21 cellular contexts compared by ENCODE assay signal in the genomic region with DNA sequence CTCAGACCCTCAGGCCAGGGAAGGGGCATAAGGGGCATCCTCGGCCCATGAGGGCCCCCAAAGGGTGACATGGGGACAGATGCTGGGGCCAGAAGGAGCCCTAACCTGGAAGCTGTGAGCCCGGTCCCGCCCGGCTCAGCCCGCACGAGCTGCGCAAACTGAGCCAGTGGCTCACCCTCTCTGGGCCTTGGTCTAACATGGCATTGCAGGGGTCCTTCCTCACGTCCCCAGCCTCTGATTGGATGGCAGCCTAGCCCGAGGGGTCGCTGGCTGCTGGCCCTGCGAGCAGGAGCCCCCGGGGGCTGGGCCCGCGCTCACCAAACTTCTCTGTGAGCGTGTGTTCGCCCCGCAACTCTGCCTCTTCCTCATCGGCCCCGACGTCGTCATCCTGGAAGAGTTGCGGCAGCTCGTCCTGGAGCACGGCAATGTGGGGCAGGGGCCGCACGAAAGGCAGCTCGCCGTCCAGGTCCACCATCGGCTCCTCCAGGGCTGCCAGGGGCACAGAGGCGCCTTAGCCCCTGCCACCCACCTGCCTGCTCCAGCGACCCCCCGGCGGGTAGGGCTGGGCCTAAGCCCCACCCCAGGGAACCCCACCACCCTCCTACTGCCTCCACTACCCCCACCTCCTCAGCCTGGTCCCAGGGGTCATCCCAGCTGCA. TPM values are rescaled to one million over a fixed set of nuclear protein-coding genes. Genes with fewer than 3 reads are reported as not detected.
DNase-seq lines count a peak whose midpoint lies in the region; ATAC-seq and TF ChIP-seq lines count a peak whose summit lies in the region.
"Had no signal": no experiment of that assay in that cellular context is flagged by ENCODE, and none has a peak within 500 bp of the region (broad histone marks: within the 10 kb centered on the region; RNA-seq: fewer than 3 reads in every experiment).

No MANE protein-coding gene starts in this region.

- H3K4me1 Mint-ChIP-seq in stimulated activated naive CD8-positive, alpha-beta T cell treated with anti-CD3 and anti-CD28 coated beads, Interleukin-15, amount 100 ng/mL, for 72 hours: no peaks in the 10 kb centered on the region
- H3K4me1 Mint-ChIP-seq: CD14-positive monocyte; CD8-positive, alpha-beta memory T cell had no signal

- peak overlapping the region; percentile 47 for H3K14ac ChIP-seq in neuronal stem cell (ENCODE audit: low read length)

- H3K4me1 ChIP-seq in neuronal stem cell (ENCODE audit: control insufficient read depth in 2 of 2, insufficient read depth in 1 of 2, low read depth in 1 of 2, low read length in 2 of 2): no peaks in the 10 kb centered on the region
- H3K4me1 ChIP-seq: BE2C had no signal

- H3K79me1 ChIP-seq in neuronal stem cell (ENCODE audit: low read depth, low read length): peaks cover 6% of the 10 kb centered on the region

- POLR2A ChIA-PET in RWPE1 (lab: Yijun Ruan, JAX; ENCODE audit: low non-redundant PET): no interaction called here

- no peaks in the 10 kb centered on the region for H3K27me3 ChIP-seq in neuronal stem cell (ENCODE audit: control insufficient read depth in 3 of 3, insufficient read depth in 3 of 3, low read depth in 1 of 3, low read length in 3 of 3)
- H3K27me3 ChIP-seq: BE2C, BLaER1 had no signal

- no peak overlapping the region for H2BK120ac ChIP-seq in neuronal stem cell (ENCODE audit: low read depth, low read length)

- H3K27me3 Mint-ChIP-seq in stimulated activated naive CD8-positive, alpha-beta T cell treated with anti-CD3 and anti-CD28 coated beads, Interleukin-15, amount 100 ng/mL, for 72 hours: no peaks in the 10 kb centered on the region
- H3K27me3 Mint-ChIP-seq: CD4-positive, alpha-beta memory T cell; CD4-positive, CD25-positive, alpha-beta regulatory T cell; CD8-positive, alpha-beta memory T cell had no signal

- no peak for TF ChIP-seq CTCF in RWPE1 (conservative IDR thresholded peaks at IDR 0.05; ENCODE audit: low read depth)

- H3K9me3 Mint-ChIP-seq in stimulated activated naive CD8-positive, alpha-beta T cell treated with anti-CD3 and anti-CD28 coated beads, Interleukin-15, amount 100 ng/mL, for 72 hours: no peaks in the 10 kb centered on the region
- H3K9me3 Mint-ChIP-seq: CD4-positive, CD25-positive, alpha-beta regulatory T cell; CD8-positive, alpha-beta memory T cell had no signal

- peak overlapping the region; percentile 85 for H3K23ac ChIP-seq in neuronal stem cell (ENCODE audit: low read depth, low read length, poor library complexity)

- peak; percentile 36 for ATAC-seq in stimulated activated naive CD8-positive, alpha-beta T cell treated with anti-CD3 and anti-CD28 coated beads, Interleukin-15, amount 100 ng/mL, for 72 hours
- no peak for ATAC-seq in stimulated activated naive CD8-positive, alpha-beta T cell treated with anti-CD3 and anti-CD28 coated beads, Interleukin-15, Interleukin-2, amounts not matched to agents 100 U/mL and 50 U/mL, for 24 hours
- ATAC-seq in GM19328 (IDR thresholded peaks at IDR 0.05; ENCODE audit: unreplicated experiment): no peak

- no peak overlapping the region for H2BK12ac ChIP-seq in neuronal stem cell (ENCODE audit: low read length)

- H2AFZ ChIP-seq in neuronal stem cell (ENCODE audit: low read length): no peak overlapping the region

- H3K4me2 ChIP-seq in neuronal stem cell (ENCODE audit: insufficient read depth, low read length, poor library complexity, severe bottlenecking): no peak overlapping the region
- H3K4me2 ChIP-seq: BLaER1 had no signal

- CTCF ChIA-PET in RWPE1 (lab: Yijun Ruan, JAX): interaction anchor here (1.3 kb wide), 1 partner anchor 110 kb away, joined by 5 read pairs; no protein-coding TSS in a partner anchor

- WGBS in neuronal stem cell (ENCODE audit: extremely low coverage in 2 of 2, insufficient read length in 2 of 2, insufficient replicate concordance in 1 of 2), 2 donors: no CpG with 5 or more reads among the region's 33 CpGs

- no peaks in the 10 kb centered on the region for H3K36me3 ChIP-seq in neuronal stem cell (replicated peaks in 1 of 2; ENCODE audit: control insufficient read depth in 2 of 2, insufficient read depth in 2 of 2, low read length in 2 of 2)
- H3K36me3 ChIP-seq: BE2C had no signal

- DNase-seq in stimulated activated naive CD8-positive, alpha-beta T cell treated with anti-CD3 and anti-CD28 coated beads, Interleukin-15, amount 100 ng/mL, for 72 hours: no peak
- no peak for DNase-seq in stimulated activated naive CD8-positive, alpha-beta T cell treated with anti-CD3 and anti-CD28 coated beads, Interleukin-15, Interleukin-2, amounts not matched to agents 100 U/mL and 50 U/mL, for 24 hours
- DNase-seq in RWPE1 (ENCODE audit: low spot score): no peak
- DNase-seq in neuronal stem cell (ENCODE audit: low spot score): no peak
- DNase-seq in putamen (ENCODE audit: low spot score): no peak
- DNase-seq: 8988T; ACHN; BE2C; C1 segment of cervical spinal cord; CD4-positive, alpha-beta memory T cell; CD4-positive, CD25-positive, alpha-beta regulatory T cell; CD8-positive, alpha-beta memory T cell; COR-L47; DMS 273 treated with DMSO at 0.1 percent for 48 hours; DMS153; DMS79; GF-D8 had no signal

- no peak overlapping the region for H2BK15ac ChIP-seq in neuronal stem cell (ENCODE audit: low read length)

- no peak overlapping the region for H3K4ac ChIP-seq in neuronal stem cell (ENCODE audit: low read length)

- peak overlapping the region; percentile 13 for H3K18ac ChIP-seq in neuronal stem cell (ENCODE audit: low read length)

- H3K9ac ChIP-seq in neuronal stem cell (ENCODE audit: low read depth, low read length, poor library complexity): no peak overlapping the region
- H3K9ac ChIP-seq: BLaER1 had no signal

- no peak overlapping the region for H3K4me3 ChIP-seq in neuronal stem cell (ENCODE audit: low read length in 2 of 2)
- H3K4me3 ChIP-seq: BLaER1 had no signal

- H3K4me3 Mint-ChIP-seq in stimulated activated naive CD8-positive, alpha-beta T cell treated with anti-CD3 and anti-CD28 coated beads, Interleukin-15, amount 100 ng/mL, for 72 hours: no peak overlapping the region
- H3K4me3 Mint-ChIP-seq: CD14-positive monocyte; CD4-positive, alpha-beta memory T cell; CD4-positive, CD25-positive, alpha-beta regulatory T cell; CD8-positive, alpha-beta memory T cell had no signal

- H4K8ac ChIP-seq in neuronal stem cell (ENCODE audit: low read depth, low read length): no peak overlapping the region

- H2AK5ac ChIP-seq in neuronal stem cell (ENCODE audit: low read depth, low read length): no peak overlapping the region

- H3K27ac ChIP-seq in RWPE1 (peak overlapping the region; percentile 33; the same call in 1 of the 2 replicates), neuronal stem cell (replicated peaks; ENCODE audit: low read length) (no peak overlapping the region)
- H3K27ac ChIP-seq: BLaER1 had no signal

- H3K9me3 ChIP-seq in neuronal stem cell (replicated peaks in 1 of 2; ENCODE audit: control insufficient read depth in 2 of 2, insufficient read depth in 1 of 2, low read depth in 1 of 2, low read length in 2 of 2): no peaks in the 10 kb centered on the region
- H3K9me3 ChIP-seq: BE2C, BLaER1 had no signal

- H4K91ac ChIP-seq in neuronal stem cell (ENCODE audit: low read depth, low read length, poor library complexity): no peak overlapping the region

- no peak overlapping the region for H2BK5ac ChIP-seq in neuronal stem cell (ENCODE audit: low read length)

- no peak overlapping the region for H3K27ac Mint-ChIP-seq in stimulated activated naive CD8-positive, alpha-beta T cell treated with anti-CD3 and anti-CD28 coated beads, Interleukin-15, amount 100 ng/mL, for 72 hours

RNA-seq across cellular contexts. Expression of gene ARHGEF16, which starts 54.4 kb away (rescaled TPM):
- polyA plus RNA-seq in neuronal stem cell (2013, experiment 1 of 2): 1.5 TPM
- 1.4 TPM for polyA plus RNA-seq in neuronal stem cell (2013, experiment 2 of 2)
- polyA plus RNA-seq: AG04450; CD14-positive monocyte; CD4-positive, CD25-positive, alpha-beta regulatory T cell had no signal
